In genomic region chr2:27212626-27213471, GRCh38 we compare ENCODE assay signal across 1 cellular context.
TF ChIP-seq lines count a peak whose summit lies in the region.

No MANE protein-coding gene starts in this region.

TF ChIP-seq in endothelial cell of umbilical vein, 7 proteins besides CTCF, POLR2A, EP300 and RAD21:
- TF ChIP-seq FOS (IDR thresholded peaks at IDR 0.05; ENCODE audit: borderline replicate concordance, insufficient read depth, low read length) (no peak), MAX (IDR thresholded peaks at IDR 0.05; ENCODE audit: insufficient read depth, insufficient read length) (no peak), JUN (IDR thresholded peaks at IDR 0.05; ENCODE audit: borderline replicate concordance, insufficient read depth, insufficient read length, low read depth) (no peak), MYC (IDR thresholded peaks at IDR 0.05; ENCODE audit: low read depth, low read length) (no peak), POLR2AphosphoS5 (IDR thresholded peaks at IDR 0.05; ENCODE audit: insufficient read depth, low read depth, low read length) (no peak), EZH2 (IDR thresholded peaks at IDR 0.05; ENCODE audit: borderline replicate concordance, low read depth, low read length, severe bottlenecking) (no peak), GATA2 (IDR thresholded peaks at IDR 0.05; ENCODE audit: insufficient read depth, insufficient read length, low read depth, low read length) (no peak)
TF ChIP-seq in endothelial cell of umbilical vein: peak in this region for 0.
